In genomic region chr5:9715891-9716335, GRCh38 we compare ENCODE assay signal across 22 cellular contexts.
DNase-seq lines count a peak whose midpoint lies in the region; ATAC-seq and TF ChIP-seq lines count a peak whose summit lies in the region.
"Had no signal": no experiment of that assay in that cellular context is flagged by ENCODE, and none has a peak within 500 bp of the region (broad histone marks: within the 10 kb centered on the region; RNA-seq: fewer than 3 reads in every experiment).

No MANE protein-coding gene starts in this region.

- no peak overlapping the region for H3K4me3 Mint-ChIP-seq in stimulated activated memory B cell treated with anti-CD40 and anti-IgM and Interleukin-4, amounts not matched to agents 10 μg/mL and 1 μg/mL and 100 μg/mL, for 72 hours
- H3K4me3 Mint-ChIP-seq: activated CD8-positive, alpha-beta T cell treated with anti-CD3 and anti-CD28 coated beads, Interleukin-2, amount 10 ng/mL, durations not matched to agents 7 days and 5 days; activated naive CD8-positive, alpha-beta T cell treated with anti-CD3 and anti-CD28 coated beads, Interleukin-2, amount 10 ng/mL, durations not matched to agents 7 days and 5 days; activated T-cell treated with anti-CD3 and anti-CD28 coated beads, Interleukin-2, amount 50 U/mL, for 72 hours; central memory CD8-positive, alpha-beta T cell; effector memory CD8-positive, alpha-beta T cell; H9; IgD-negative memory B cell had no signal

- no peak for ATAC-seq in stimulated activated memory B cell treated with anti-CD40 and anti-IgM and Interleukin-4, amounts not matched to agents 10 μg/mL and 1 μg/mL and 100 μg/mL, for 72 hours
- ATAC-seq: activated CD8-positive, alpha-beta T cell treated with anti-CD3 and anti-CD28 coated beads, Interleukin-2, amount 10 ng/mL, durations not matched to agents 7 days and 5 days; activated T-cell treated with anti-CD3 and anti-CD28 coated beads, Interleukin-2, amount 50 U/mL, for 72 hours; effector memory CD8-positive, alpha-beta T cell had no signal

- H3K4me1 Mint-ChIP-seq in stimulated activated memory B cell treated with anti-CD40 and anti-IgM and Interleukin-4, amounts not matched to agents 10 μg/mL and 1 μg/mL and 100 μg/mL, for 72 hours = no peaks in the 10 kb centered on the region
- H3K4me1 Mint-ChIP-seq: activated naive CD8-positive, alpha-beta T cell treated with anti-CD3 and anti-CD28 coated beads, Interleukin-2, amount 10 ng/mL, durations not matched to agents 7 days and 5 days; central memory CD8-positive, alpha-beta T cell; IgD-negative memory B cell had no signal

- DNase-seq in AG08395 (ENCODE audit: low spot score) (peak; percentile 37), HT1080 (ENCODE audit: low read depth) (peak; percentile 33), cardiac fibroblast (ENCODE audit: low read depth in 2 of 2) (peak; percentile 44 to 57), islet precursor cell (peak; percentile 78), NCI-H128 (lab: John Stamatoyannopoulos, UW; ENCODE audit: unreplicated experiment) (no peak), DMS153 treated with DMSO at 0.1 percent for 48 hours (lab: John Stamatoyannopoulos, UW; ENCODE audit: unreplicated experiment) (no peak), WERI-Rb-1 (no peak)
- DNase-seq: ACHN; activated CD8-positive, alpha-beta T cell treated with anti-CD3 and anti-CD28 coated beads, Interleukin-2, amount 10 ng/mL, durations not matched to agents 7 days and 5 days; activated naive CD8-positive, alpha-beta T cell treated with anti-CD3 and anti-CD28 coated beads, Interleukin-2, amount 10 ng/mL, durations not matched to agents 7 days and 5 days; activated T-cell treated with anti-CD3 and anti-CD28 coated beads, Interleukin-2, amount 50 U/mL, for 72 hours; effector memory CD8-positive, alpha-beta T cell; GF-D8; H9; NCI-H1092 treated with DMSO at 0.1 percent for 48 hours; NCI-H82; retina had no signal

- no peaks in the 10 kb centered on the region for H3K36me3 Mint-ChIP-seq in stimulated activated memory B cell treated with anti-CD40 and anti-IgM and Interleukin-4, amounts not matched to agents 10 μg/mL and 1 μg/mL and 100 μg/mL, for 72 hours

- H3K27ac Mint-ChIP-seq in stimulated activated memory B cell treated with anti-CD40 and anti-IgM and Interleukin-4, amounts not matched to agents 10 μg/mL and 1 μg/mL and 100 μg/mL, for 72 hours = no peak overlapping the region
- H3K27ac Mint-ChIP-seq: activated CD8-positive, alpha-beta T cell treated with anti-CD3 and anti-CD28 coated beads, Interleukin-2, amount 10 ng/mL, durations not matched to agents 7 days and 5 days; activated naive CD8-positive, alpha-beta T cell treated with anti-CD3 and anti-CD28 coated beads, Interleukin-2, amount 10 ng/mL, durations not matched to agents 7 days and 5 days; activated T-cell treated with anti-CD3 and anti-CD28 coated beads, Interleukin-2, amount 50 U/mL, for 72 hours; effector memory CD8-positive, alpha-beta T cell; H9 had no signal

- H3K27me3 Mint-ChIP-seq in stimulated activated memory B cell treated with anti-CD40 and anti-IgM and Interleukin-4, amounts not matched to agents 10 μg/mL and 1 μg/mL and 100 μg/mL, for 72 hours = no peaks in the 10 kb centered on the region
- H3K27me3 Mint-ChIP-seq: activated naive CD8-positive, alpha-beta T cell treated with anti-CD3 and anti-CD28 coated beads, Interleukin-2, amount 10 ng/mL, durations not matched to agents 7 days and 5 days; central memory CD8-positive, alpha-beta T cell; effector memory CD8-positive, alpha-beta T cell; IgD-negative memory B cell had no signal

- H3K27ac ChIP-seq in WERI-Rb-1 = no peak overlapping the region
- H3K27ac ChIP-seq: vagina, VCaP had no signal

- no peak overlapping the region for H3K4me3 ChIP-seq in cardiac fibroblast (replicated peaks in 1 of 2; ENCODE audit: low read depth in 2 of 2, low read length in 2 of 2)
- no peak overlapping the region for H3K4me3 ChIP-seq in WERI-Rb-1 (ENCODE audit: low read depth, low read length)
- H3K4me3 ChIP-seq: vagina had no signal

- H3K27me3 ChIP-seq in WERI-Rb-1 (ENCODE audit: insufficient read depth, low read depth, severe bottlenecking) = no peaks in the 10 kb centered on the region
- H3K27me3 ChIP-seq: vagina had no signal

- H3K9me3 Mint-ChIP-seq in stimulated activated memory B cell treated with anti-CD40 and anti-IgM and Interleukin-4, amounts not matched to agents 10 μg/mL and 1 μg/mL and 100 μg/mL, for 72 hours = peaks cover 12% of the 10 kb centered on the region

- no peaks in the 10 kb centered on the region for H3K9me3 ChIP-seq in WERI-Rb-1 (ENCODE audit: severe bottlenecking)
- H3K9me3 ChIP-seq: vagina had no signal

- TF ChIP-seq CTCF in cardiac fibroblast (IDR thresholded peaks at IDR 0.05; ENCODE audit: low read depth, low read length) (no peak), WERI-Rb-1 (IDR thresholded peaks at IDR 0.05; ENCODE audit: low read depth, low read length) (no peak)

- no peaks in the 10 kb centered on the region for H3K36me3 ChIP-seq in WERI-Rb-1
- H3K36me3 ChIP-seq: vagina had no signal

Comparison
In these comparisons a context has a peak if more than half of its experiments do, and no peak if none do; other contexts are left out.
1. DNase-seq: peak in AG08395 (single experiment), HT1080 (single experiment), cardiac fibroblast (2 of 2) and islet precursor cell (single experiment); none in NCI-H128 (single experiment), DMS153 treated with DMSO at 0.1 percent for 48 hours (single experiment) and WERI-Rb-1 (single experiment).